ENCODE assay signal across 11 cellular contexts in the genomic region with DNA sequence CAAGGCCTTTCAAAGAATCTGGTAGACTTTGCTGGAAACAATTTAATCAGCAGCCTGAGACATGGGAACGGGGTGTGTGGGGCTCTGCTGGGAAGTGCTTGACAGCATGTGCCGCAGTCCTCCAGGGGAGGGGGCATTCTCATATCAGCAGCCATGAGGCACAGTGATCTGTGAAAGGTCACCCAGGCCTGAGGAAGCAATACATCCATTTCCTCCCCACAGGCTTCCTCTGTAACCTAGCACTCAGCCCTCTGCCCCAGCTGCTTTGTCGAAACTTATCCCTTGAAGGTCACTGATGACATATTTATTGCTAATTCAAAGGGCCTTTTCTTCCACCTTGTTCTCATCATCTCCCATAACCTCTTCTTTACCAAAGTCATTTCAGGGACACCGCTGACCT.
A peak's percentile ranks its signal among the peaks of the same experiment; 100 is the strongest.
DNase-seq lines count a peak whose midpoint lies in the region; ATAC-seq and TF ChIP-seq lines count a peak whose summit lies in the region.
"Had no signal": no experiment of that assay in that cellular context is flagged by ENCODE, and none has a peak within 500 bp of the region (broad histone marks: within the 10 kb centered on the region; RNA-seq: fewer than 3 reads in every experiment).

No MANE protein-coding gene starts in this region.

- no peak overlapping the region for H3K4me3 Mint-ChIP-seq in activated T-cell treated with anti-CD3 and anti-CD28 coated beads, Interleukin-2, amount 50 U/mL, for 4 hours

- no peaks in the 10 kb centered on the region for H3K36me3 Mint-ChIP-seq in activated T-cell treated with anti-CD3 and anti-CD28 coated beads, Interleukin-2, amount 50 U/mL, for 4 hours (ENCODE audit: insufficient read depth)

- H3K4me3 ChIP-seq in upper lobe of right lung (no peak overlapping the region), foreskin fibroblast (ENCODE audit: low read depth in 1 of 2, low read length in 2 of 2) (no peak overlapping the region)

- peak; percentile 9 for DNase-seq in stimulated activated CD4-positive, alpha-beta T cell treated with anti-CD3 and anti-CD28 coated beads, Interleukin-12 subunit alpha, Interleukin-12 subunit beta, amount 100 ng/mL, for 4 hours
- no peak for DNase-seq in stimulated activated CD4-positive, alpha-beta T cell treated with anti-CD3 and anti-CD28 coated beads, Interleukin-4, amount 100 ng/mL, for 4 hours
- peak; percentile 29 for DNase-seq in activated T-cell treated with anti-CD3 and anti-CD28 coated beads, Interleukin-2, amount 50 U/mL, for 4 hours
- DNase-seq in upper lobe of right lung, result no peak
- no peak for DNase-seq in foreskin fibroblast
- no peak for DNase-seq in medulla oblongata (ENCODE audit: extremely low spot score)
- DNase-seq: NCI-H510A had no signal

- no peaks in the 10 kb centered on the region for H3K27me3 Mint-ChIP-seq in activated T-cell treated with anti-CD3 and anti-CD28 coated beads, Interleukin-2, amount 50 U/mL, for 4 hours (ENCODE audit: low read depth)

- TF ChIP-seq CTCF in upper lobe of right lung (IDR thresholded peaks at IDR 0.05) (no peak), foreskin fibroblast (IDR thresholded peaks at IDR 0.05; ENCODE audit: low read depth, low read length) (no peak)

- H3K4me1 ChIP-seq in upper lobe of right lung, result peaks cover 6% of the 10 kb centered on the region

- H3K9me3 Mint-ChIP-seq in activated T-cell treated with anti-CD3 and anti-CD28 coated beads, Interleukin-2, amount 50 U/mL, for 4 hours, result no peaks in the 10 kb centered on the region

- peaks cover 70% of the 10 kb centered on the region for H3K4me1 Mint-ChIP-seq in activated T-cell treated with anti-CD3 and anti-CD28 coated beads, Interleukin-2, amount 50 U/mL, for 4 hours (ENCODE audit: low read depth)

- no peak overlapping the region for H3K27ac ChIP-seq in upper lobe of right lung
- H3K27ac ChIP-seq: epithelial cell of prostate, KMS-11 had no signal

- no peaks in the 10 kb centered on the region for H3K27me3 ChIP-seq in upper lobe of right lung

- no peaks in the 10 kb centered on the region for H3K36me3 ChIP-seq in upper lobe of right lung

- ATAC-seq in HG02938 (IDR thresholded peaks at IDR 0.05; ENCODE audit: unreplicated experiment) (peak; percentile 46), upper lobe of right lung (peak; percentile 37), HG03139 (IDR thresholded peaks at IDR 0.05; ENCODE audit: unreplicated experiment) (no peak)
- ATAC-seq in activated T-cell treated with anti-CD3 and anti-CD28 coated beads, Interleukin-2, amount 50 U/mL, for 4 hours, result peak in 1 of 2 donors; percentile 27

- H3K9me3 ChIP-seq in upper lobe of right lung, result no peaks in the 10 kb centered on the region

- intact Hi-C loops in upper lobe of right lung (cut with DNase I), result no loop called here

Comparison
In these comparisons a context has a peak if more than half of its experiments do, and no peak if none do; other contexts are left out.
1. DNase-seq: peak in stimulated activated CD4-positive, alpha-beta T cell treated with anti-CD3 and anti-CD28 coated beads, Interleukin-12 subunit alpha, Interleukin-12 subunit beta, amount 100 ng/mL, for 4 hours (single experiment) and activated T-cell treated with anti-CD3 and anti-CD28 coated beads, Interleukin-2, amount 50 U/mL, for 4 hours (single experiment); none in stimulated activated CD4-positive, alpha-beta T cell treated with anti-CD3 and anti-CD28 coated beads, Interleukin-4, amount 100 ng/mL, for 4 hours (0 of 2), upper lobe of right lung (single experiment), foreskin fibroblast (0 of 2) and medulla oblongata (single experiment).